In genomic region chr2:24568492-24568891, GRCh38 we compare ENCODE assay signal across 18 cellular contexts.
A peak's percentile ranks its signal among the peaks of the same experiment; 100 is the strongest.
DNase-seq lines count a peak whose midpoint lies in the region; TF ChIP-seq lines count a peak whose summit lies in the region.
"Had no signal": no experiment of that assay in that cellular context is flagged by ENCODE, and none has a peak within 500 bp of the region (broad histone marks: within the 10 kb centered on the region; RNA-seq: fewer than 3 reads in every experiment).

No MANE protein-coding gene starts in this region.

- no peaks in the 10 kb centered on the region for H3K27me3 Mint-ChIP-seq in activated naive CD4-positive, alpha-beta T cell treated with anti-CD3 and anti-CD28 coated beads, Interleukin-2, amount 50 U/mL, for 24 hours
- H3K27me3 Mint-ChIP-seq in immature natural killer cell (ENCODE audit: low read depth in 3 of 3) (peaks cover 0 to 3% (median 0%) of the 10 kb centered on the region in 3 donors), type B pancreatic cell (no peaks in the 10 kb centered on the region)
- H3K27me3 Mint-ChIP-seq: B cell; CD8-positive, alpha-beta memory T cell had no signal

- no peak overlapping the region for H3K4me3 Mint-ChIP-seq in activated naive CD4-positive, alpha-beta T cell treated with anti-CD3 and anti-CD28 coated beads, Interleukin-2, amount 50 U/mL, for 24 hours
- H3K4me3 Mint-ChIP-seq in immature natural killer cell (no peak overlapping the region), type B pancreatic cell (no peak overlapping the region)
- H3K4me3 Mint-ChIP-seq: B cell; CD8-positive, alpha-beta memory T cell; H9 had no signal

- H3K4me3 ChIP-seq in foreskin fibroblast (ENCODE audit: low read depth in 1 of 2, low read length in 2 of 2), result no peak overlapping the region

- H3K27ac Mint-ChIP-seq in activated naive CD4-positive, alpha-beta T cell treated with anti-CD3 and anti-CD28 coated beads, Interleukin-2, amount 50 U/mL, for 24 hours, result peak overlapping the region; percentile 3
- peak overlapping the region in 5 of 6 donors; percentile 14 to 82 (median 55) for H3K27ac Mint-ChIP-seq in immature natural killer cell
- peak overlapping the region; percentile 2 for H3K27ac Mint-ChIP-seq in type B pancreatic cell
- H3K27ac Mint-ChIP-seq: B cell, H9 had no signal

- TF ChIP-seq CTCF in type B pancreatic cell (conservative IDR thresholded peaks at IDR 0.05) (no peak), foreskin fibroblast (IDR thresholded peaks at IDR 0.05; ENCODE audit: low read depth, low read length) (no peak)

- no peak for DNase-seq in activated naive CD4-positive, alpha-beta T cell (lab: John Stamatoyannopoulos, UW)
- peak; percentile 22 for DNase-seq in NCI-H446 treated with DMSO at 0.1 percent for 48 hours (lab: John Stamatoyannopoulos, UW)
- DNase-seq in immature natural killer cell, result no peak
- DNase-seq in type B pancreatic cell (ENCODE audit: extremely low spot score, unreplicated experiment), result no peak
- no peak for DNase-seq in NK-92 treated with Interleukin-12 subunit alpha and Interleukin-12 subunit beta, amount 100 ng/mL, for 24 hours (lab: John Stamatoyannopoulos, UW)
- no peak for DNase-seq in foreskin fibroblast
- no peak for DNase-seq in substantia nigra (lab: John Stamatoyannopoulos, UW)
- DNase-seq: ACHN; CD8-positive, alpha-beta memory T cell; H9; IMR-90; Kasumi-1; NCI-H1436 treated with DMSO at 0.1 percent for 48 hours; NCI-H2107; NCI-H510A; T-helper 1 cell had no signal

- no peak overlapping the region for H3K27ac ChIP-seq in substantia nigra (ENCODE audit: low read depth, low read length, poor library complexity, severe bottlenecking)

- H3K4me1 Mint-ChIP-seq in activated naive CD4-positive, alpha-beta T cell treated with anti-CD3 and anti-CD28 coated beads, Interleukin-2, amount 50 U/mL, for 24 hours, result peaks cover 54% of the 10 kb centered on the region
- H3K4me1 Mint-ChIP-seq in immature natural killer cell, result peaks cover 26 to 59% of the 10 kb centered on the region in 2 donors
- no peaks in the 10 kb centered on the region for H3K4me1 Mint-ChIP-seq in type B pancreatic cell (ENCODE audit: unreplicated experiment)
- H3K4me1 Mint-ChIP-seq: H9 had no signal

- no peaks in the 10 kb centered on the region for H3K9me3 Mint-ChIP-seq in activated naive CD4-positive, alpha-beta T cell treated with anti-CD3 and anti-CD28 coated beads, Interleukin-2, amount 50 U/mL, for 24 hours
- no peaks in the 10 kb centered on the region for H3K9me3 Mint-ChIP-seq in immature natural killer cell
- H3K9me3 Mint-ChIP-seq in type B pancreatic cell, result no peaks in the 10 kb centered on the region
- H3K9me3 Mint-ChIP-seq: CD8-positive, alpha-beta memory T cell had no signal

- peaks cover 30% of the 10 kb centered on the region for H3K36me3 Mint-ChIP-seq in activated naive CD4-positive, alpha-beta T cell treated with anti-CD3 and anti-CD28 coated beads, Interleukin-2, amount 50 U/mL, for 24 hours
- peaks cover 0 to 9% (median 0%) of the 10 kb centered on the region in 3 donors for H3K36me3 Mint-ChIP-seq in immature natural killer cell
- H3K36me3 Mint-ChIP-seq in type B pancreatic cell, result peaks cover 4% of the 10 kb centered on the region

Comparison
In these comparisons a context has a peak if more than half of its experiments do, and no peak if none do; other contexts are left out.
1. H3K27ac Mint-ChIP-seq: peak in every context shown above with its lines; median percentile 55 in immature natural killer cell; 3 in activated naive CD4-positive, alpha-beta T cell treated with anti-CD3 and anti-CD28 coated beads, Interleukin-2, amount 50 U/mL, for 24 hours; 2 in type B pancreatic cell.